Comparison of ENCODE assay signal across 23 cellular contexts in genomic region chr1:239287296-239287695, GRCh38.
"Had no signal": no experiment of that assay in that cellular context is flagged by ENCODE, and none has a peak within 500 bp of the region (broad histone marks: within the 10 kb centered on the region; RNA-seq: fewer than 3 reads in every experiment).

No MANE protein-coding gene starts in this region.

- H3K27me3 Mint-ChIP-seq: activated CD4-positive, alpha-beta T cell treated with anti-CD3 and anti-CD28 coated beads, Interleukin-2, amount 10 ng/mL, durations not matched to agents 24 days and 14 days; activated CD8-positive, alpha-beta memory T cell treated with anti-CD3 and anti-CD28 coated beads, Interleukin-2, amount 10 ng/mL, durations not matched to agents 7 days and 5 days; brain; central memory CD8-positive, alpha-beta T cell had no signal

- H3K9me3 Mint-ChIP-seq: activated CD4-positive, alpha-beta T cell treated with anti-CD3 and anti-CD28 coated beads, Interleukin-2, amount 10 ng/mL, durations not matched to agents 24 days and 14 days; activated T-cell treated with anti-CD3 and anti-CD28 coated beads, Interleukin-2, amount 50 U/mL, for 24 hours; T-helper 1 cell treated with Interleukin-12 subunit alpha and Interleukin-12 subunit beta and Interleukin-4 antibody, amounts not matched to agents 30 μg/mL and 1 μg/mL, for 36 hours had no signal

- ATAC-seq: activated CD8-positive, alpha-beta memory T cell treated with anti-CD3 and anti-CD28 coated beads, Interleukin-2, amount 10 ng/mL, durations not matched to agents 7 days and 5 days; PC-3 had no signal

- H3K27ac Mint-ChIP-seq: activated CD4-positive, alpha-beta T cell treated with anti-CD3 and anti-CD28 coated beads, Interleukin-2, amount 10 ng/mL, durations not matched to agents 24 days and 14 days; activated CD8-positive, alpha-beta memory T cell treated with anti-CD3 and anti-CD28 coated beads, Interleukin-2, amount 10 ng/mL, durations not matched to agents 7 days and 5 days; activated naive CD8-positive, alpha-beta T cell; activated T-cell treated with anti-CD3 and anti-CD28 coated beads, Interleukin-2, amount 50 U/mL, for 24 hours; brain; T-helper 1 cell treated with Interleukin-12 subunit alpha and Interleukin-12 subunit beta and Interleukin-4 antibody, amounts not matched to agents 30 μg/mL and 1 μg/mL, for 36 hours had no signal

- H3K36me3 Mint-ChIP-seq: activated CD8-positive, alpha-beta memory T cell treated with anti-CD3 and anti-CD28 coated beads, Interleukin-2, amount 10 ng/mL, durations not matched to agents 7 days and 5 days; activated naive CD8-positive, alpha-beta T cell; brain had no signal

- H3K4me1 Mint-ChIP-seq: activated CD4-positive, alpha-beta T cell treated with anti-CD3 and anti-CD28 coated beads, Interleukin-2, amount 10 ng/mL, durations not matched to agents 24 days and 14 days; activated CD8-positive, alpha-beta memory T cell treated with anti-CD3 and anti-CD28 coated beads, Interleukin-2, amount 10 ng/mL, durations not matched to agents 7 days and 5 days; central memory CD8-positive, alpha-beta T cell had no signal

- DNase-seq: activated CD4-positive, alpha-beta T cell treated with anti-CD3 and anti-CD28 coated beads, Interleukin-2, amount 10 ng/mL, durations not matched to agents 24 days and 14 days; activated CD4-positive, alpha-beta T cell treated with anti-CD3 and anti-CD28 coated beads, Interleukin-2, amount 50 U/mL, for 48 hours; activated CD4-positive, CD25-positive, alpha-beta regulatory T cell treated with anti-CD3 and anti-CD28 coated beads, Interleukin-2, amount 50 U/mL, for 72 hours; activated CD8-positive, alpha-beta memory T cell treated with anti-CD3 and anti-CD28 coated beads, Interleukin-2, amount 10 ng/mL, durations not matched to agents 7 days and 5 days; activated effector memory CD4-positive, alpha-beta T cell treated with anti-CD3 and anti-CD28 coated beads, Interleukin-2, amount 50 U/mL, for 16 hours; activated naive CD4-positive, alpha-beta T cell treated with Interleukin-2 at 50 U/mL for 16 hours; activated T-cell treated with anti-CD3 and anti-CD28 coated beads, Interleukin-2, amount 50 U/mL, for 24 hours; amygdala; Karpas-422; MM.1S; NCI-H1105; NCI-H1436; NCI-H187 treated with DMSO at 0.1 percent for 48 hours; NCI-H2081 treated with DMSO at 0.1 percent for 48 hours; NCI-H2171; NCI-H2227 treated with DMSO at 0.1 percent for 48 hours; NCI-H526 treated with DMSO at 0.1 percent for 48 hours; PC-3; SHP77 treated with DMSO at 0.1 percent for 48 hours had no signal

- H3K4me3 Mint-ChIP-seq: activated CD4-positive, alpha-beta T cell treated with anti-CD3 and anti-CD28 coated beads, Interleukin-2, amount 10 ng/mL, durations not matched to agents 24 days and 14 days; activated CD8-positive, alpha-beta memory T cell treated with anti-CD3 and anti-CD28 coated beads, Interleukin-2, amount 10 ng/mL, durations not matched to agents 7 days and 5 days; activated naive CD8-positive, alpha-beta T cell; activated T-cell treated with anti-CD3 and anti-CD28 coated beads, Interleukin-2, amount 50 U/mL, for 24 hours; brain; central memory CD8-positive, alpha-beta T cell; T-helper 1 cell treated with Interleukin-12 subunit alpha and Interleukin-12 subunit beta and Interleukin-4 antibody, amounts not matched to agents 30 μg/mL and 1 μg/mL, for 36 hours had no signal
